In the genomic region with DNA sequence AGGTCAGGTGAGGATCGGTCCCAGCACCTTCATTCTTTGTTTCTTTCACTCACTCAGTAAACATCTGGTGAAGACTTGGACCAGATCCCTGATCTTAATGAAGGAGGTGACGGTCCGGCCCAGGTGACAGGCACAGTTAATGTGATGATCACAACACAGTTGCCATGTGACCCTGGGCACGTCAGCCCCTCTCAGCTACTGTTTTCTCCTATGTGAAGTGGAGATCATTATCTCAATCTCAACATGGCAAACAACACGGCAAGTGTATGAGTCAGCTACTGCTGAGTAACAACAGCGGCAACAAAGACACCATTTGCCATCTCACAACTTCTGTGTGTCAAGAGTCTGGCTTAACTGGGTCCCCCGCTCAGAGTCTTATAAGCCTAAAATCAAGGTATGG, we compare ENCODE assay signal across 8 cellular contexts.
A peak's percentile ranks its signal among the peaks of the same experiment; 100 is the strongest.
DNase-seq lines count a peak whose midpoint lies in the region; ATAC-seq, FAIRE-seq and TF ChIP-seq lines count a peak whose summit lies in the region.

No MANE protein-coding gene starts in this region.

- H3K27me3 ChIP-seq in right cardiac atrium (ENCODE audit: control insufficient read depth, insufficient read depth): no peaks in the 10 kb centered on the region
- H3K27me3 ChIP-seq in GM12878 (replicated peaks in 1 of 2; ENCODE audit: control insufficient read depth in 2 of 2, insufficient read depth in 2 of 2, low read length in 1 of 2): no peaks in the 10 kb centered on the region
- H3K27me3 ChIP-seq in aorta (ENCODE audit: control insufficient read depth in 1 of 2, insufficient read depth in 2 of 2, low read length in 1 of 2): no peaks in the 10 kb centered on the region

- ATAC-seq in right cardiac atrium (no peak), left ventricle myocardium superior (no peak), GM12878 (no peak), aorta (ENCODE audit: low FRiP score) (no peak)

- H3K79me2 ChIP-seq in GM12878 (ENCODE audit: control insufficient read depth, insufficient read depth, low read length): peaks cover 4% of the 10 kb centered on the region; the same call in 1 of the 2 replicates

- BruUV-seq in GM12878 (replicated peaks; lab: Mats Ljungman, UMichigan): no TSS peak

- H3K36me3 ChIP-seq in GM12878 (ENCODE audit: control insufficient read depth in 2 of 2, insufficient read depth in 2 of 2, low read length in 1 of 2): 0 out of 4 replicates have a peak, but pooled peaks cover 0 to 3% of the 10 kb centered on the region in 2 experiments
- no peaks in the 10 kb centered on the region for H3K36me3 ChIP-seq in mesodermal cell (ENCODE audit: control insufficient read depth, insufficient read depth, low read length)
- H3K36me3 ChIP-seq in aorta (ENCODE audit: control insufficient read depth in 1 of 2, insufficient read depth in 2 of 2, low read length in 1 of 2): no peaks in the 10 kb centered on the region

- peak overlapping the region; percentile 95 for H3K27ac ChIP-seq in right cardiac atrium (ENCODE audit: low read length)
- peak overlapping the region; percentile 45 for H3K27ac ChIP-seq in GM12878 (ENCODE audit: control insufficient read depth, insufficient read depth)
- peak overlapping the region; percentile 51 for H3K27ac ChIP-seq in mesodermal cell (ENCODE audit: low read depth, low read length, severe bottlenecking)
- peak overlapping the region; percentile 29 to 81 for H3K27ac ChIP-seq in aorta (ENCODE audit: low read depth in 1 of 2, low read length in 2 of 2)

- DNase-seq in right cardiac atrium (no peak), left ventricle myocardium superior (no peak), GM12878 (ENCODE audit: low read depth, low spot score) (no peak), aorta (no peak), NCI-H1436 (lab: John Stamatoyannopoulos, UW) (no peak), superior temporal gyrus (ENCODE audit: extremely low spot score) (no peak), COLO668 (lab: John Stamatoyannopoulos, UW; ENCODE audit: unreplicated experiment) (no peak)

- H3K9ac ChIP-seq in GM12878 (ENCODE audit: control insufficient read depth, insufficient read depth, low read length): no peak overlapping the region

- no peak for TF ChIP-seq POLR2A in GM12878 (IDR thresholded peaks at IDR 0.05; ENCODE audit: low read depth, low read length)

- peak overlapping the region; percentile 56 for H3K4me2 ChIP-seq in GM12878 (ENCODE audit: control insufficient read depth, insufficient read depth)

- in situ Hi-C loops in GM12878 (cut with MboI): no loop called here

- CTCF ChIA-PET in GM12878 (lab: Yijun Ruan, JAX): interaction anchor here (0.7 to 21.7 kb wide), 7 partner anchors 6 to 235 kb away, joined by 3 to 318 read pairs (median 7); no protein-coding TSS in a partner anchor

- WGBS in right cardiac atrium: 87% methylated on average over 7 of the region's 7 CpGs
- 76% methylated on average over 7 of the region's 7 CpGs for WGBS in GM12878 (ENCODE audit: insufficient coverage, insufficient replicate concordance, low lambda C conversion rate, missing lambda C conversion rate)
- 90 to 92% methylated on average over 6 to 7 of the region's 7 CpGs for WGBS in mesodermal cell (ENCODE audit: insufficient coverage in 2 of 2), 2 experiments
- 76 to 77% methylated on average over 7 of the region's 7 CpGs for WGBS in aorta, 2 donors

- SMC1A ChIA-PET in GM12878 (lab: Charles Lee; ENCODE audit: uncharacterized antibody, unreplicated experiment): interaction anchor here (0.9 to 2.3 kb wide), 6 partner anchors 8 to 388 kb away, joined by 3 to 7 read pairs (median 4); no protein-coding TSS in a partner anchor

- no peak for TF ChIP-seq EP300 in GM12878 (IDR thresholded peaks at IDR 0.05; ENCODE audit: borderline replicate concordance in 1 of 2, control insufficient read depth in 1 of 2, low read depth in 2 of 2, low read length in 2 of 2)

- H3K4me3 ChIP-seq in right cardiac atrium (ENCODE audit: low read length): no peak overlapping the region
- H3K4me3 ChIP-seq in GM12878: no peak overlapping the region
- H3K4me3 ChIP-seq in mesodermal cell (ENCODE audit: extremely low read depth, insufficient read depth, low read length, poor library complexity, severe bottlenecking): no peak overlapping the region
- no peak overlapping the region for H3K4me3 ChIP-seq in aorta (ENCODE audit: low read length in 2 of 2)

- POLR2A ChIA-PET in GM12878 (lab: Charles Lee): interaction anchor here (0.6 to 1.1 kb wide), 2 partner anchors 9 to 156 kb away, joined by 3 to 6 read pairs; no protein-coding TSS in a partner anchor

- TF ChIP-seq CTCF in GM12878 (IDR thresholded peaks at IDR 0.05 in 2 of 3, conservative IDR thresholded peaks at IDR 0.05 in 1 of 3; ENCODE audit: control insufficient read depth in 2 of 3, extremely low read depth in 1 of 3, insufficient read depth in 1 of 3, low read depth in 3 of 3, low read length in 3 of 3): no peak

- intact Hi-C loops in right cardiac atrium (cut with DNase I): no loop called here
- intact Hi-C loops in left ventricle myocardium superior (cut with micrococcal nuclease): no loop called here
- intact Hi-C loops in GM12878 (cut with micrococcal nuclease; ENCODE audit: unreplicated experiment): loop anchor here (10.0 kb wide), 1 partner anchor 463 kb away; the partner anchor contains the start of gene DOT1L
- intact Hi-C loops in aorta (cut with DNase I): loop anchor here in 1 of 2 donors (1.0 kb wide), 1 partner anchor 17 kb away; no protein-coding TSS in a partner anchor

- no peaks in the 10 kb centered on the region for H4K20me1 ChIP-seq in GM12878 (ENCODE audit: control insufficient read depth, insufficient read depth)

- no peak overlapping the region for H2AFZ ChIP-seq in GM12878 (ENCODE audit: control insufficient read depth, low read depth, low read length)

- H3K4me1 ChIP-seq in right cardiac atrium (ENCODE audit: control insufficient read depth, insufficient read depth, low read length): peaks cover 8% of the 10 kb centered on the region
- peaks cover 59% of the 10 kb centered on the region for H3K4me1 ChIP-seq in GM12878 (ENCODE audit: control insufficient read depth, insufficient read depth, low read length)
- peaks cover 9% of the 10 kb centered on the region for H3K4me1 ChIP-seq in mesodermal cell (ENCODE audit: control insufficient read depth, insufficient read depth, low read length, poor library complexity, severe bottlenecking)
- H3K4me1 ChIP-seq in aorta (ENCODE audit: control insufficient read depth in 1 of 2, insufficient read depth in 2 of 2, low read length in 2 of 2): no peaks in the 10 kb centered on the region

- TF ChIP-seq RAD21 in GM12878 (IDR thresholded peaks at IDR 0.05; ENCODE audit: insufficient read depth, low read depth, low read length): no peak

- RAD21 ChIA-PET in GM12878 (lab: Charles Lee; ENCODE audit: unreplicated experiment): interaction anchor here (0.5 to 1.8 kb wide), 8 partner anchors 9 to 152 kb away, joined by 3 to 7 read pairs (median 3); partner anchors contain the start of gene GADD45B

- peak; percentile 57 for FAIRE-seq in GM12878 (lab: Jason Lieb, UNC)

- H3K9me3 ChIP-seq in right cardiac atrium (ENCODE audit: control insufficient read depth, low read length) (no peaks in the 10 kb centered on the region), GM12878 (replicated peaks; ENCODE audit: control insufficient read depth, insufficient read depth, low read length) (peaks cover 18% of the 10 kb centered on the region), mesodermal cell (ENCODE audit: control insufficient read depth, low read length) (peaks cover 25% of the 10 kb centered on the region), aorta (ENCODE audit: control insufficient read depth, low read length) (no peaks in the 10 kb centered on the region)

TF ChIP-seq in GM12878, 131 proteins besides CTCF, POLR2A, EP300 and RAD21:
- TF ChIP-seq CBFB (IDR thresholded peaks at IDR 0.05; ENCODE audit: low read depth): no peak
- TF ChIP-seq ZNF217 (IDR thresholded peaks at IDR 0.05): peak; percentile 19; the same call in 1 of the 2 replicates
- TF ChIP-seq SP1 (IDR thresholded peaks at IDR 0.05; ENCODE audit: low read depth, low read length): no peak
- TF ChIP-seq NFXL1 (IDR thresholded peaks at IDR 0.05; ENCODE audit: borderline replicate concordance): no peak
- TF ChIP-seq, protein P1, sequence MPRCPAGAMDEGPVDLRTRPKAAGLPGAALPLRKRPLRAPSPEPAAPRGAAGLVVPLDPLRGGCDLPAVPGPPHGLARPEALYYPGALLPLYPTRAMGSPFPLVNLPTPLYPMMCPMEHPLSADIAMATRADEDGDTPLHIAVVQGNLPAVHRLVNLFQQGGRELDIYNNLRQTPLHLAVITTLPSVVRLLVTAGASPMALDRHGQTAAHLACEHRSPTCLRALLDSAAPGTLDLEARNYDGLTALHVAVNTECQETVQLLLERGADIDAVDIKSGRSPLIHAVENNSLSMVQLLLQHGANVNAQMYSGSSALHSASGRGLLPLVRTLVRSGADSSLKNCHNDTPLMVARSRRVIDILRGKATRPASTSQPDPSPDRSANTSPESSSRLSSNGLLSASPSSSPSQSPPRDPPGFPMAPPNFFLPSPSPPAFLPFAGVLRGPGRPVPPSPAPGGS (IDR thresholded peaks at IDR 0.05; ENCODE audit: borderline replicate concordance, insufficient read depth, low read depth, low read length, poor library complexity, severe bottlenecking): peak; percentile 45
- TF ChIP-seq SIX5 (IDR thresholded peaks at IDR 0.05; ENCODE audit: low read depth, low read length, severe bottlenecking): no peak
- TF ChIP-seq ATF3 (IDR thresholded peaks at IDR 0.05; ENCODE audit: borderline replicate concordance, extremely low read depth, low read depth, low read length): no peak
- TF ChIP-seq KLF5 (IDR thresholded peaks at IDR 0.05; ENCODE audit: partially characterized antibody): no peak
- no peak for TF ChIP-seq JUNB (IDR thresholded peaks at IDR 0.05)

Comparison
In these comparisons a context has a peak if more than half of its experiments do, and no peak if none do; other contexts are left out.
1. H3K27ac ChIP-seq: peak in every context shown above with its lines; median percentile 95 in right cardiac atrium; 55 in aorta; 51 in mesodermal cell; 45 in GM12878.